Comparison of ENCODE assay signal across 15 cellular contexts in genomic region chr22:21042978-21043855, GRCh38. TPM values are rescaled to one million over a fixed set of nuclear protein-coding genes. Genes with fewer than 3 reads are reported as not detected.
DNase-seq lines count a peak whose midpoint lies in the region; ATAC-seq and TF ChIP-seq lines count a peak whose summit lies in the region.
"Had no signal": no experiment of that assay in that cellular context is flagged by ENCODE, and none has a peak within 500 bp of the region (broad histone marks: within the 10 kb centered on the region; RNA-seq: fewer than 3 reads in every experiment).

No MANE protein-coding gene starts in this region.

- peak; percentile 28 for DNase-seq in NCI-H748 (lab: John Stamatoyannopoulos, UW; ENCODE audit: unreplicated experiment)
- no peak for DNase-seq in NCI-H748 treated with DMSO at 0.1 percent for 48 hours (lab: John Stamatoyannopoulos, UW)
- peak; percentile 20 for DNase-seq in RKO (ENCODE audit: low spot score)
- peak; percentile 57 for DNase-seq in kidney tubule cell (ENCODE audit: low spot score)
- peak; percentile 35 for DNase-seq in transverse colon
- DNase-seq in NCI-H69 (lab: John Stamatoyannopoulos, UW): no peak
- DNase-seq in HAP-1 (ENCODE audit: low spot score in 2 of 2): no peak
- DNase-seq: activated CD4-positive, alpha-beta T cell treated with anti-CD3 and anti-CD28 coated beads for 48 hours; effector CD4-positive, alpha-beta T cell; Kasumi-1; left cardiac atrium; naive thymus-derived CD4-positive, alpha-beta T cell; T-helper 1 cell had no signal

- in situ Hi-C loops in transverse colon (cut with MboI; ENCODE audit: low pct_ligation_motif_present in 1 of 4, low pct_unique_long_range_greater_than_20kb in 1 of 4, low sequenced_read_pairs in 3 of 4) (no loop called here), HAP-1 (cut with MboI; ENCODE audit: low sequenced_read_pairs) (no loop called here)

- no peak for TF ChIP-seq EP300 in transverse colon (IDR thresholded peaks at IDR 0.05; ENCODE audit: low read depth)

- 64 to 78% methylated on average over 4 to 6 of the region's 6 CpGs for WGBS in transverse colon (ENCODE audit: low coverage in 1 of 2), 2 donors

- H3K9me3 ChIP-seq in transverse colon (no peaks in the 10 kb centered on the region), HAP-1 (no peaks in the 10 kb centered on the region)

- peak overlapping the region in 1 of 4 donors; percentile 75 for H3K27ac ChIP-seq in transverse colon

- H3K4me1 ChIP-seq in transverse colon (peaks cover 9 to 27% (median 21%) of the 10 kb centered on the region in 4 donors), HAP-1 (peaks cover 4% of the 10 kb centered on the region; the same call in 1 of the 2 replicates)

- no peak for TF ChIP-seq POLR2A in transverse colon (IDR thresholded peaks at IDR 0.05)

- H3K36me3 ChIP-seq in transverse colon (no peaks in the 10 kb centered on the region), HAP-1 (replicated peaks) (no peaks in the 10 kb centered on the region)

- no peak for ATAC-seq in GM19023 (IDR thresholded peaks at IDR 0.05; ENCODE audit: unreplicated experiment)
- ATAC-seq: left cardiac atrium; naive thymus-derived CD4-positive, alpha-beta T cell had no signal

- intact Hi-C loops in transverse colon (cut with DNase I; ENCODE audit: low total_unique reads): no loop called here

- H3K4me3 ChIP-seq in transverse colon (no peak overlapping the region), HAP-1 (no peak overlapping the region)

- TF ChIP-seq CTCF in transverse colon (IDR thresholded peaks at IDR 0.05): no peak

- peaks cover 15% of the 10 kb centered on the region for H3K27me3 ChIP-seq in transverse colon
- H3K27me3 ChIP-seq in HAP-1 (ENCODE audit: low read depth): no peaks in the 10 kb centered on the region

RNA-seq across cellular contexts. Expression of gene LRRC74B, which starts 2.5 kb away (rescaled TPM):
- total RNA-seq in transverse colon: not detected
- total RNA-seq: activated T-helper 2 cell treated with anti-CD3 and anti-CD28 coated beads, Interferon-gamma antibody, Interleukin-2, Interleukin-4, amounts not matched to agents 10 μg/mL and 5 μg/mL and 100 μg/mL, durations not matched to agents 14 hours and 24 hours and 36 hours; left cardiac atrium; naive thymus-derived CD4-positive, alpha-beta T cell had no signal

RNA-seq across cellular contexts. Expression of gene SLC7A4, which starts 10.9 kb away (rescaled TPM):
- total RNA-seq in transverse colon: 1 to 10 TPM in 1 of 4 donors, under 1 TPM in 1, not detected in 2; 0.64 to 4.1 TPM

RNA-seq across cellular contexts. Expression of gene P2RX6, which starts 28.3 kb away (rescaled TPM):
- 1 to 10 TPM in 1 of 4 donors, under 1 TPM in 2, not detected in 1; 0.40 to 1.7 (median 0.82) TPM for total RNA-seq in transverse colon

RNA-seq across cellular contexts. Expression of gene THAP7, which starts 41.3 kb away (rescaled TPM):
- total RNA-seq in transverse colon: 10 to 100 TPM; 27.0 to 51.5 (median 32.7) TPM

Comparison
In these comparisons a context has a peak if more than half of its experiments do, and no peak if none do; other contexts are left out.
1. DNase-seq: peak in NCI-H748 (single experiment), RKO (single experiment), kidney tubule cell (single experiment) and transverse colon (single experiment); none in NCI-H748 treated with DMSO at 0.1 percent for 48 hours (single experiment), NCI-H69 (single experiment) and HAP-1 (0 of 2).